8 cellular contexts compared by ENCODE assay signal in genomic region chrX:9352243-9352642, GRCh38.
DNase-seq lines count a peak whose midpoint lies in the region; ATAC-seq and TF ChIP-seq lines count a peak whose summit lies in the region.

No MANE protein-coding gene starts in this region.

- H3K4me1 ChIP-seq in parathyroid adenoma: peaks cover 6% of the 10 kb centered on the region

- intact Hi-C loops in Right ventricle myocardium superior (cut with DNase I): no loop called here

- H3K9ac ChIP-seq in parathyroid adenoma: no peak overlapping the region

- H3K9me3 ChIP-seq in parathyroid adenoma (ENCODE audit: control insufficient read depth, low read length): no peaks in the 10 kb centered on the region

- peak overlapping the region; percentile 66 for H3K27ac ChIP-seq in parathyroid adenoma
- H3K27ac ChIP-seq in substantia nigra (ENCODE audit: low read depth, low read length, poor library complexity, severe bottlenecking): no peak overlapping the region

- DNase-seq in SKM-1 treated with dmso at 0.1 percent for 144 hours (lab: John Stamatoyannopoulos, UW; ENCODE audit: unreplicated experiment): peak; percentile 4
- DNase-seq in SKM-1 (lab: John Stamatoyannopoulos, UW; ENCODE audit: unreplicated experiment): no peak
- DNase-seq in SIG-M5 treated with dmso at 0.1 percent for 504 hours (lab: John Stamatoyannopoulos, UW; ENCODE audit: unreplicated experiment): peak; percentile 35
- DNase-seq in central memory CD4-positive, alpha-beta T cell: no peak
- DNase-seq in substantia nigra (lab: John Stamatoyannopoulos, UW): no peak
- DNase-seq in Right ventricle myocardium superior: no peak

- no peaks in the 10 kb centered on the region for H3K79me2 ChIP-seq in parathyroid adenoma

- H3K4me2 ChIP-seq in parathyroid adenoma (ENCODE audit: low read length): peak overlapping the region; percentile 21

- H3K36me3 ChIP-seq in parathyroid adenoma (ENCODE audit: control insufficient read depth, insufficient read depth, low read length): no peaks in the 10 kb centered on the region

- H3K27me3 ChIP-seq in parathyroid adenoma (ENCODE audit: control insufficient read depth, insufficient read depth, low read length): no peaks in the 10 kb centered on the region

- H3K4me3 ChIP-seq in parathyroid adenoma (ENCODE audit: low read depth, low read length): no peak overlapping the region

- TF ChIP-seq CTCF in parathyroid adenoma (IDR thresholded peaks at IDR 0.05): no peak

- ATAC-seq in HG02852 (IDR thresholded peaks at IDR 0.05; ENCODE audit: unreplicated experiment) (peak; percentile 71), Right ventricle myocardium superior (ENCODE audit: poor library complexity) (no peak)

- peak overlapping the region; percentile 46 for H2AFZ ChIP-seq in parathyroid adenoma

Comparison
In these comparisons a context has a peak if more than half of its experiments do, and no peak if none do; other contexts are left out.
1. DNase-seq: peak in SKM-1 treated with dmso at 0.1 percent for 144 hours (single experiment) and SIG-M5 treated with dmso at 0.1 percent for 504 hours (single experiment); none in SKM-1 (single experiment), central memory CD4-positive, alpha-beta T cell (single experiment), substantia nigra (0 of 49) and Right ventricle myocardium superior (single experiment).